In the genomic region with DNA sequence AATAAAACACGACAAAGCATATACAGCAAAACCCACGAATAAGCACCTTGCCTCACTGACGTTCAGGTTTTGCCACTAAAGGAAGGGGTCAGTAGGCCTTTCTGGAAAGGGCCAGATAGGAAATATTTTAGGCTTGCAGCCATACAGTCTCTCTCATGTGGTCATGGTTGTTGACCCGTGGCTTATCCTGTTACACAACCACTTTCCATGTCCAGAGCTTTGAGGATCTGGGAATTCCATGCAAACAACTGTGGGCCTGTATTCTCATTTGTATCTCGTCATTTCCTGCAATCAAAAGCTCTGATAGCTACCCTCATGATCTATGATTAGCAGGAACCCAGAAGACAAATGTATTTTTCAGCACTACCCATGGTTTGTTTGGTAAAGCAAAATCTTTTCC, we compare ENCODE assay signal across 27 cellular contexts.
"Had no signal": no experiment of that assay in that cellular context is flagged by ENCODE, and none has a peak within 500 bp of the region (broad histone marks: within the 10 kb centered on the region; RNA-seq: fewer than 3 reads in every experiment).

No MANE protein-coding gene starts in this region.

- FAIRE-seq: kidney had no signal

- ATAC-seq: heart left ventricle, mucosa of descending colon had no signal

- H3K27ac ChIP-seq: adrenal gland, cardiac muscle cell, colonic mucosa, heart left ventricle, left ventricle myocardium inferior, ovary, spleen, suprapubic skin, transverse colon had no signal

- H3K4me3 ChIP-seq: adrenal gland, cardiac muscle cell, colonic mucosa, heart left ventricle, left ventricle myocardium inferior, mucosa of descending colon, ovary, spleen, suprapubic skin, transverse colon had no signal

- H3K36me3 ChIP-seq: adrenal gland, cardiac muscle cell, colonic mucosa, heart left ventricle, left ventricle myocardium inferior, ovary, spleen, suprapubic skin, transverse colon had no signal

- H3K4me1 ChIP-seq: adrenal gland, colonic mucosa, heart left ventricle, left ventricle myocardium inferior, spleen, suprapubic skin, transverse colon had no signal

- H3K9me3 ChIP-seq: adrenal gland, colonic mucosa, heart left ventricle, left ventricle myocardium inferior, mucosa of descending colon, ovary, transverse colon had no signal

- DNase-seq: activated CD4-positive, alpha-beta memory T cell treated with anti-CD3 and anti-CD28 coated beads for 36 hours; activated CD4-positive, alpha-beta T cell treated with anti-CD3 and anti-CD28 coated beads, Interleukin-2, amount 10 ng/mL, durations not matched to agents 24 days and 14 days; activated CD4-positive, CD25-positive, alpha-beta regulatory T cell treated with anti-CD3 and anti-CD28 coated beads, Interleukin-2, amount 50 U/mL, for 72 hours; activated CD8-positive, alpha-beta memory T cell treated with anti-CD3 and anti-CD28 coated beads, Interleukin-2, amount 50 U/mL, for 4 hours; activated effector memory CD4-positive, alpha-beta T cell treated with anti-CD3 and anti-CD28 coated beads, Interleukin-2, amount 50 U/mL, for 16 hours; activated naive CD4-positive, alpha-beta T cell treated with anti-CD3 and anti-CD28 coated beads for 36 hours; activated naive CD8-positive, alpha-beta T cell treated with anti-CD3 and anti-CD28 coated beads for 36 hours; activated T-cell treated with anti-CD3 and anti-CD28 coated beads, Interleukin-2, amount 50 U/mL, for 1 hour; aorta; cerebellar nuclear complex; colonic mucosa; effector CD8-positive, alpha-beta T cell; heart left ventricle; hypothalamus; immature natural killer cell; kidney; left ventricle myocardium inferior; mucosa of descending colon; nephron progenitor cell; ovary; spleen; stimulated activated naive CD4-positive, alpha-beta T cell; T-helper 2 cell; transverse colon had no signal

- H3K27me3 ChIP-seq: adrenal gland, cardiac muscle cell, colonic mucosa, ovary, suprapubic skin, transverse colon had no signal
